19 cellular contexts compared by ENCODE assay signal in the genomic region with DNA sequence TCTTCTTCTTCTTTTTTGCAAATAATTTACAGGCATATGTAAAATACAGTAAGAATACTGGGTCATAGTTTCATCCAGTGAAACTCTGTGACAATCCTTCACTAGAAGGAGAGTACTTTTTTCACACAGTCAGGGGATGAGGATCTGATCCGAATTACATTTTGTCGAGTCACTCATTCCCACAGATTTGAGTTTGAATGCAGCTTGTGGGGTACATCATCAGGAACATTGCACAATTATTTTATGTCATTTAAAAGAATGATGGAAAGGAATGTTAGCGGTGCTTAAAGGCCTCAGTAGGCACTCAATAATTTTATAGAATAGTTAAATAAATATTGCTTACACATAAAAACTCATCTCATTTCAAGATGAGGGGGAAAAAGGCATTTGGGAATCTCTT.
DNase-seq lines count a peak whose midpoint lies in the region; ATAC-seq and TF ChIP-seq lines count a peak whose summit lies in the region.
"Had no signal": no experiment of that assay in that cellular context is flagged by ENCODE, and none has a peak within 500 bp of the region (broad histone marks: within the 10 kb centered on the region; RNA-seq: fewer than 3 reads in every experiment).

No MANE protein-coding gene starts in this region.

- POLR2A ChIA-PET in BJ (lab: Charles Lee), result no interaction called here

- no peaks in the 10 kb centered on the region for H3K27me3 ChIP-seq in BJ (ENCODE audit: control insufficient read depth, insufficient read depth, low read length)
- H3K27me3 ChIP-seq: ascending aorta, BLaER1, sigmoid colon had no signal

- CTCF ChIA-PET in BJ (lab: Yijun Ruan, JAX), result no interaction called here

- no peak for TF ChIP-seq CTCF in BJ (IDR thresholded peaks at IDR 0.05; ENCODE audit: insufficient read depth, low read depth, low read length)
- TF ChIP-seq CTCF in epithelial cell of esophagus (IDR thresholded peaks at IDR 0.05; ENCODE audit: insufficient read depth, low read depth, low read length, missing control alignments), result no peak
- no peak for TF ChIP-seq CTCF in mesothelial cell of epicardium (IDR thresholded peaks at IDR 0.05; ENCODE audit: unreplicated experiment)

- peak overlapping the region; percentile 56 for H3K27ac Mint-ChIP-seq in mesothelial cell of epicardium
- H3K27ac Mint-ChIP-seq: T-helper 1 cell treated with Interleukin-12 subunit alpha and Interleukin-12 subunit beta and Interleukin-4 antibody, amounts not matched to agents 30 μg/mL and 1 μg/mL, for 36 hours had no signal

- H3K36me3 Mint-ChIP-seq in mesothelial cell of epicardium, result peaks cover 18% of the 10 kb centered on the region

- no peaks in the 10 kb centered on the region for H3K27me3 Mint-ChIP-seq in mesothelial cell of epicardium (ENCODE audit: low read depth)
- H3K27me3 Mint-ChIP-seq: IgD-negative memory B cell had no signal

- no peaks in the 10 kb centered on the region for H3K4me1 Mint-ChIP-seq in mesothelial cell of epicardium

- no peaks in the 10 kb centered on the region for H3K36me3 ChIP-seq in BJ (ENCODE audit: control insufficient read depth, insufficient read depth, low read length)
- H3K36me3 ChIP-seq: ascending aorta, BLaER1, sigmoid colon had no signal

- no peak for ATAC-seq in GM18870 (IDR thresholded peaks at IDR 0.05; ENCODE audit: unreplicated experiment)
- ATAC-seq in HG02981 (IDR thresholded peaks at IDR 0.05; ENCODE audit: unreplicated experiment), result no peak
- ATAC-seq in HG03520 (IDR thresholded peaks at IDR 0.05; ENCODE audit: unreplicated experiment), result no peak

- DNase-seq in BJ (ENCODE audit: low read depth) (peak; percentile 9), LHCN-M2 (ENCODE audit: low read depth) (peak; percentile 14), epithelial cell of esophagus (ENCODE audit: low read depth) (peak; percentile 42), mesothelial cell of epicardium (ENCODE audit: low spot score in 2 of 2, unreplicated experiment in 2 of 2) (no peak), SKM-1 treated with dmso at 0.1 percent for 144 hours (lab: John Stamatoyannopoulos, UW; ENCODE audit: unreplicated experiment) (no peak)
- DNase-seq: activated CD4-positive, CD25-positive, alpha-beta regulatory T cell; activated CD8-positive, alpha-beta memory T cell treated with anti-CD3 and anti-CD28 coated beads for 24 hours; activated effector memory CD4-positive, alpha-beta T cell treated with Interleukin-2 at 50 U/mL for 16 hours; NCI-H1092; SHP77; sigmoid colon; stimulated activated CD4-positive, alpha-beta T cell treated with anti-CD3 and anti-CD28 coated beads, Interleukin-4, amount 100 ng/mL, for 1 hour had no signal

- peaks cover 2% of the 10 kb centered on the region for H3K9me3 Mint-ChIP-seq in mesothelial cell of epicardium

- H3K4me3 Mint-ChIP-seq in mesothelial cell of epicardium, result no peak overlapping the region
- H3K4me3 Mint-ChIP-seq: IgD-negative memory B cell; T-helper 1 cell treated with Interleukin-12 subunit alpha and Interleukin-12 subunit beta and Interleukin-4 antibody, amounts not matched to agents 30 μg/mL and 1 μg/mL, for 36 hours had no signal

- H3K4me3 ChIP-seq in BJ (ENCODE audit: low read depth, low read length), result no peak overlapping the region
- H3K4me3 ChIP-seq in epithelial cell of esophagus (ENCODE audit: low read length), result no peak overlapping the region
- H3K4me3 ChIP-seq: ascending aorta, BLaER1, sigmoid colon had no signal

Comparison
In these comparisons a context has a peak if more than half of its experiments do, and no peak if none do; other contexts are left out.
1. DNase-seq: peak in BJ (single experiment), LHCN-M2 (single experiment) and epithelial cell of esophagus (single experiment); none in mesothelial cell of epicardium (0 of 2) and SKM-1 treated with dmso at 0.1 percent for 144 hours (single experiment).